Comparison of ENCODE assay signal across 8 cellular contexts in genomic region chr7:140726304-140726703, GRCh38. TPM values are rescaled to one million over a fixed set of nuclear protein-coding genes. Genes with fewer than 3 reads are reported as not detected.
A peak's percentile ranks its signal among the peaks of the same experiment; 100 is the strongest.
DNase-seq lines count a peak whose midpoint lies in the region; ATAC-seq and TF ChIP-seq lines count a peak whose summit lies in the region.

No MANE protein-coding gene starts in this region.

- 70% methylated on average over 2 of the region's 2 CpGs for WGBS in prostate gland

- ATAC-seq in SK-N-SH treated with all-trans-retinoic acid at 6 μM for 48 hours (peak; percentile 80), HG02623 (IDR thresholded peaks at IDR 0.05; ENCODE audit: unreplicated experiment) (no peak)

- intact Hi-C loops in prostate gland (cut with DNase I), result no loop called here

- no peaks in the 10 kb centered on the region for H3K36me3 ChIP-seq in MG63
- H3K36me3 ChIP-seq in prostate gland, result no peaks in the 10 kb centered on the region

- H3K9me3 ChIP-seq in MG63 (no peaks in the 10 kb centered on the region), prostate gland (no peaks in the 10 kb centered on the region)

- H3K4me1 ChIP-seq in prostate gland (replicated peaks), result no peaks in the 10 kb centered on the region

- DNase-seq in AG20443 (ENCODE audit: low spot score) (peak; percentile 27), hepatic stellate cell (ENCODE audit: low spot score) (peak; percentile 24), MG63 (no peak), prostate gland (ENCODE audit: low spot score) (no peak), NCI-H2081 (lab: John Stamatoyannopoulos, UW) (no peak)

- H3K4me3 ChIP-seq in GM12875 (ENCODE audit: low read depth, low read length) (no peak overlapping the region), MG63 (no peak overlapping the region), prostate gland (no peak overlapping the region)

- peak; percentile 11; the same call in 1 of the 2 replicates for TF ChIP-seq CTCF in GM12875 (IDR thresholded peaks at IDR 0.05; ENCODE audit: borderline replicate concordance, insufficient read depth, low read depth, low read length)
- no peak for TF ChIP-seq CTCF in prostate gland (IDR thresholded peaks at IDR 0.05)

- no peaks in the 10 kb centered on the region for H3K27me3 ChIP-seq in MG63
- H3K27me3 ChIP-seq in prostate gland (replicated peaks; ENCODE audit: insufficient read depth), result no peaks in the 10 kb centered on the region

- no peak overlapping the region for H3K27ac ChIP-seq in prostate gland

- TF ChIP-seq POLR2A in prostate gland (IDR thresholded peaks at IDR 0.05), result no peak

TF ChIP-seq in SK-N-SH treated with all-trans-retinoic acid at 6 μM for 48 hours, 23 proteins besides CTCF, POLR2A, EP300 and RAD21:
- TF ChIP-seq PPARA (CRISPR knock-in tag; IDR thresholded peaks at IDR 0.05; ENCODE audit: borderline replicate concordance) (no peak), PATZ1 (CRISPR knock-in tag; IDR thresholded peaks at IDR 0.05; ENCODE audit: borderline replicate concordance) (no peak), ZNF70 (CRISPR knock-in tag; IDR thresholded peaks at IDR 0.05) (no peak), ZC3H10 (CRISPR knock-in tag; IDR thresholded peaks at IDR 0.05) (no peak), RARB (CRISPR knock-in tag; IDR thresholded peaks at IDR 0.05) (no peak), ZFP30 (CRISPR knock-in tag; IDR thresholded peaks at IDR 0.05) (no peak), ESRRG (CRISPR knock-in tag; IDR thresholded peaks at IDR 0.05) (no peak), CSRNP3 (CRISPR knock-in tag; IDR thresholded peaks at IDR 0.05) (no peak), ZNF8 (CRISPR knock-in tag; IDR thresholded peaks at IDR 0.05) (no peak)
- TF ChIP-seq, protein P1, sequence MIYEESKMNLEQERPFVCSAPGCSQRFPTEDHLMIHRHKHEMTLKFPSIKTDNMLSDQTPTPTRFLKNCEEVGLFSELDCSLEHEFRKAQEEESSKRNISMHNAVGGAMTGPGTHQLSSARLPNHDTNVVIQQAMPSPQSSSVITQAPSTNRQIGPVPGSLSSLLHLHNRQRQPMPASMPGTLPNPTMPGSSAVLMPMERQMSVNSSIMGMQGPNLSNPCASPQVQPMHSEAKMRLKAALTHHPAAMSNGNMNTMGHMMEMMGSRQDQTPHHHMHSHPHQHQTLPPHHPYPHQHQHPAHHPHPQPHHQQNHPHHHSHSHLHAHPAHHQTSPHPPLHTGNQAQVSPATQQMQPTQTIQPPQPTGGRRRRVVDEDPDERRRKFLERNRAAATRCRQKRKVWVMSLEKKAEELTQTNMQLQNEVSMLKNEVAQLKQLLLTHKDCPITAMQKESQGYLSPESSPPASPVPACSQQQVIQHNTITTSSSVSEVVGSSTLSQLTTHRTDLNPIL (CRISPR knock-in tag; IDR thresholded peaks at IDR 0.05; ENCODE audit: low read depth), result no peak

RNA-seq across cellular contexts. Expression of gene NDUFB2, which starts 29.8 kb away (rescaled TPM):
- 196 and 288 TPM in 2 replicates for total RNA-seq in MG63 (2014; rRNA removed; shearing (Covaris generic); ENCODE audit: low replicate concordance)
- total RNA-seq in prostate gland, result 100 to 1,000 TPM; 151 to 333 TPM

RNA-seq across cellular contexts. Expression of gene ADCK2, which starts 53.6 kb away (rescaled TPM):
- 15.7 and 37.2 TPM in 2 replicates for total RNA-seq in MG63 (2014; rRNA removed; shearing (Covaris generic); ENCODE audit: low replicate concordance)
- total RNA-seq in prostate gland, result 10 to 100 TPM; 26.5 to 30.6 TPM

Comparison
In these comparisons a context has a peak if more than half of its experiments do, and no peak if none do; other contexts are left out.
1. DNase-seq: peak in AG20443 (single experiment) and hepatic stellate cell (single experiment); none in MG63 (single experiment), prostate gland (single experiment) and NCI-H2081 (0 of 2).